8 cellular contexts compared by ENCODE assay signal in the genomic region with DNA sequence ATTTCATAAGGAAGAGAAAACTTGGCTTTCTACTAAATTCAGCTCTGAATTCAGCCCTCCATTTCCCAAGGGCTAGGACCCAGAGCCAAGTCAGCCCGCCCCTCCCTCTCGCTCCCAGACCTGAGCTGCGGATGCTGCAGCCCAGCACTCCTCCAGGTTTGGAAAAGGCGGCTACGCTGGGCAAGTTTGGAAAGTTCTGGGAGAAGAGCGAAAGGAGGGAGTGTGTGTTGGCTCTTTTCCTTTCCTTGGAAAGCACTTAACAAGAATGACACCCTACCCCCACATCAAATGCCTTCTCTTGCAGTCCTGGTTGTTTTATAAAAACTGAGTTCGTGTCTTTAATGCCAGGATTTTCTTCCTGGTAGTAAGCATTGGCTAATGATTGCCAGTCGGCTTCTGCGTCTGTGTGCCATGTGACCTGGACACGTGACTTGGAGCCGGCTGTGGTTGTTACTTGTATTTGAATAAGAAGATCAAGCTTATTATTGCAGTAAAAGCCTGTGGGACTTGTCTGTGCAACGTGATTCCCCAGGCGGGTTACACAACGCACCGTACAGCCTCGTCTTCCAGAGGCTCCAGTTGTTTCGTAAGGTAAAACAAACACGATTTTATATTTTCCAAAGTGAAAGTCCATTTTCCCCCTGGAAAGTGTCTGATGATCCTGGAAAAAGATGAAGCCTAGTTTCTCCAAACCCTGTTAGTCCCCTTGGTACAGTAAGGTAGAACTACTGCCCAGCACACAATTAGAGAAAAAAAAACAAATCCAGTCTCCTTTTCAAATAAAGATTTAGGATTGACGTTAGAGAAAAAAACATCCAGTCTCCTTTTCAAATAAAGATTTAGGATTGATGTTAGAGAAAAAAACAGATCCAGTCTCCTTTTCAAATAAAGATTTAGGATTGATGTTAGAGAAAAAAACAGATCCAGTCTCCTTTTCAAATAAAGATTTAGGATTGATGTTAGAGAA. TPM values are rescaled to one million over a fixed set of nuclear protein-coding genes. Genes with fewer than 3 reads are reported as not detected.
DNase-seq lines count a peak whose midpoint lies in the region; ATAC-seq, FAIRE-seq and TF ChIP-seq lines count a peak whose summit lies in the region.

No MANE protein-coding gene starts in this region.

- H3K9me3 ChIP-seq in AG04450 (ENCODE audit: control insufficient read depth, insufficient read depth, low read length) (no peaks in the 10 kb centered on the region), HepG2 (ENCODE audit: low read length) (no peaks in the 10 kb centered on the region)

- H3K4me1 ChIP-seq in HepG2 (ENCODE audit: insufficient read depth, low read length): peaks cover 79% of the 10 kb centered on the region

- peak overlapping the region; percentile 96 for H3K27ac ChIP-seq in AG04450 (ENCODE audit: low read depth, low read length)
- peak overlapping the region; percentile 28 to 93 (median 79) for H3K27ac ChIP-seq in dorsolateral prefrontal cortex
- peak overlapping the region; percentile 95 for H3K27ac ChIP-seq in HepG2 (ENCODE audit: extremely low read length, insufficient read depth, low read length)

- in situ Hi-C loops in HepG2 (cut with HindIII; ENCODE audit: extremely low pct_ligation_motif_present, low pct_unique_long_range_greater_than_20kb): no loop called here

- no peak for TF ChIP-seq RAD21 in HepG2 (CRISPR knock-in tag; IDR thresholded peaks at IDR 0.05)

- POLR2A ChIA-PET in AG04450 (lab: Yijun Ruan, JAX) (interaction anchor here (0.5 to 1.9 kb wide), 7 partner anchors 9 to 253 kb away, joined by 3 to 18 read pairs (median 5); a partner anchor contains a TSS), HepG2 (lab: Yijun Ruan, JAX) (interaction anchor here (0.9 to 1.5 kb wide), 11 partner anchors 10 to 273 kb away, joined by 3 to 16 read pairs (median 5); a partner anchor contains a TSS)

- H3K9ac ChIP-seq in HepG2 (ENCODE audit: insufficient read depth, low read depth, low read length): peak overlapping the region; percentile 71

- peak overlapping the region; percentile 89 for H3K4me2 ChIP-seq in HepG2 (ENCODE audit: low read depth, low read length)

- WGBS in HepG2 (ENCODE audit: low lambda C conversion rate): 0% methylated on average over 18 of the region's 19 CpGs

- TF ChIP-seq POLR2A in HepG2 (IDR thresholded peaks at IDR 0.05; ENCODE audit: insufficient read depth in 1 of 2, low read depth in 2 of 2, low read length in 2 of 2): peak; percentile 27 to 51; a peak in 3 of 4 replicates

- peak; percentile 88 for DNase-seq in AG04450 (ENCODE audit: low read depth, low spot score)
- peak; percentile 71 for DNase-seq in NCI-H510A treated with DMSO at 0.1 percent for 48 hours (lab: John Stamatoyannopoulos, UW)
- DNase-seq in activated CD4-positive, alpha-beta T cell treated with anti-CD3 and anti-CD28 coated beads for 4 hours: peak; percentile 61 to 62
- peak; percentile 62 to 99 (median 92) for DNase-seq in dorsolateral prefrontal cortex
- DNase-seq in HepG2 (ENCODE audit: low spot score): peak; percentile 97
- DNase-seq in stimulated activated CD4-positive, alpha-beta T cell treated with anti-CD3 and anti-CD28 coated beads, Interleukin-4, amount 100 ng/mL, for 1 hour: peak; percentile 61

- no peak for TF ChIP-seq CTCF in AG04450 (IDR thresholded peaks at IDR 0.05; ENCODE audit: low read depth, low read length)
- TF ChIP-seq CTCF in dorsolateral prefrontal cortex (IDR thresholded peaks at IDR 0.05 in 54 of 56, conservative IDR thresholded peaks at IDR 0.05 in 2 of 56; ENCODE audit: low read depth in 1 of 56, partially characterized antibody in 56 of 56): peak in 6 of 56 donors; percentile 19 to 34 (median 24)
- TF ChIP-seq CTCF in HepG2 (CRISPR knock-in tag; IDR thresholded peaks at IDR 0.05): no peak

- H2AFZ ChIP-seq in HepG2 (ENCODE audit: low read length): peak overlapping the region; percentile 96

- H3K36me3 ChIP-seq in HepG2 (replicated peaks in 1 of 2; ENCODE audit: control insufficient read depth in 1 of 2, insufficient read depth in 2 of 2, low read length in 2 of 2): no peaks in the 10 kb centered on the region

- ATAC-seq in GM18873 (IDR thresholded peaks at IDR 0.05; ENCODE audit: low FRiP score, unreplicated experiment) (peak; percentile 66), HG03175 (IDR thresholded peaks at IDR 0.05; ENCODE audit: unreplicated experiment) (peak; percentile 74), HepG2 (peak; percentile 83)

- no peaks in the 10 kb centered on the region for H4K20me1 ChIP-seq in HepG2 (ENCODE audit: insufficient read depth, low read length)

- intact Hi-C loops in dorsolateral prefrontal cortex (cut with DNase I): loop anchor here (2.0 kb wide), 2 partner anchors 13 to 89 kb away; a partner anchor contains a TSS
- intact Hi-C loops in HepG2 (cut with micrococcal nuclease; ENCODE audit: unreplicated experiment): loop anchor here (1.0 to 10.0 kb wide), 4 partner anchors 13 to 769 kb away; a partner anchor contains a TSS

- peak; percentile 94 for FAIRE-seq in HepG2 (lab: Jason Lieb, UNC)

- TF ChIP-seq EP300 in HepG2 (IDR thresholded peaks at IDR 0.05; ENCODE audit: low read depth in 2 of 2, low read length in 2 of 2): peak; percentile 77 to 82
- TF ChIP-seq EP300 in HepG2 (CRISPR knock-in tag; IDR thresholded peaks at IDR 0.05; ENCODE audit: borderline replicate concordance): peak; percentile 50; the same call in 1 of the 2 replicates

- H3K4me3 ChIP-seq in AG04450 (ENCODE audit: low read depth, low read length): peak overlapping the region; percentile 58
- H3K4me3 ChIP-seq in dorsolateral prefrontal cortex: peak overlapping the region; percentile 40 to 93 (median 69)
- peak overlapping the region; percentile 56 to 72 (median 59) for H3K4me3 ChIP-seq in HepG2 (replicated peaks in 1 of 3; ENCODE audit: insufficient read depth in 1 of 3, low read depth in 2 of 3, low read length in 3 of 3)

- CTCF ChIA-PET in AG04450 (lab: Charles Lee) (interaction anchor here (0.7 to 1.2 kb wide), 3 partner anchors 9 to 264 kb away, joined by 3 to 4 read pairs (median 3); no protein-coding TSS in a partner anchor), HepG2 (lab: Yijun Ruan, JAX; ENCODE audit: low intra/inter-chr PET ratio, low total read pairs) (interaction anchor here (1.4 kb wide), 1 partner anchor 13 kb away, joined by 5 read pairs; no protein-coding TSS in a partner anchor)

- H3K27me3 ChIP-seq in AG04450 (ENCODE audit: control insufficient read depth, insufficient read depth, low read length) (peaks cover 3% of the 10 kb centered on the region), dorsolateral prefrontal cortex (no peaks in the 10 kb centered on the region), HepG2 (ENCODE audit: control insufficient read depth in 1 of 2, insufficient read depth in 2 of 2, low read length in 2 of 2) (no peaks in the 10 kb centered on the region)

- no TSS peak for BruUV-seq in HepG2 (replicated peaks; lab: Mats Ljungman, UMichigan)

- H3K79me2 ChIP-seq in HepG2 (ENCODE audit: insufficient read depth, low read length): no peaks in the 10 kb centered on the region

TF ChIP-seq in HepG2, 621 proteins besides CTCF, POLR2A, EP300 and RAD21 (continues in another document):
- TF ChIP-seq HDAC1 (CRISPR knock-in tag; IDR thresholded peaks at IDR 0.05) (peak; percentile 69), ZNF737 (CRISPR knock-in tag; IDR thresholded peaks at IDR 0.05; ENCODE audit: borderline replicate concordance) (no peak)

RNA-seq across cellular contexts. Expression of a gene that starts 26.8 kb away (rescaled TPM):
- polyA plus RNA-seq in AG04450 (2011; rRNA removed) (0.56 and 0.81 TPM in 2 replicates), HepG2 (2011; rRNA removed) (not detected in 2 replicates)
- polyA minus RNA-seq in AG04450 (2011; rRNA and poly(A)+ RNA removed): not detected in 2 replicates
- total RNA-seq in dorsolateral prefrontal cortex (1 to 10 TPM in 36 of 120 experiments, under 1 TPM in 66, not detected in 18; 0.22 to 2.8 (median 0.73) TPM), HepG2 (2016; rRNA removed; fragmentation: Illumina TruSeq; extraction: Trizol) (0.13 and 0.22 TPM in 2 replicates)
- total RNA-seq in HepG2 (2016; cell fraction: cytosol; rRNA removed; fragmentation: Illumina TruSeq; extraction: Trizol; ENCODE audit: low read depth): not detected in 2 replicates
- not detected in 2 replicates for total RNA-seq in HepG2 (2016; cell fraction: insoluble cytoplasmic fraction; rRNA removed; fragmentation: Illumina TruSeq; extraction: Trizol)
- not detected in 2 replicates for total RNA-seq in HepG2 (2016; cell fraction: membrane; rRNA removed; fragmentation: Illumina TruSeq; extraction: Trizol)
- total RNA-seq in HepG2 (2016; cell fraction: nucleus; rRNA removed; fragmentation: Illumina TruSeq; extraction: Trizol): not detected in 2 replicates
- not detected in 2 replicates for polyA plus RNA-seq in HepG2 (2011; cell fraction: cytosol; rRNA removed)
- not detected in 2 replicates for polyA plus RNA-seq in HepG2 (2011; cell fraction: nucleus; rRNA removed)
- 0.43 and 3.2 TPM in 2 replicates for polyA plus RNA-seq in HepG2 (2012)
- polyA plus RNA-seq in HepG2 (2016; cell fraction: cytosol; fragmentation: Illumina TruSeq; extraction: Trizol; ENCODE audit: low read depth): not detected in 2 replicates
- 1.0 TPM in 1 of 2 replicates, not detected in the other for polyA plus RNA-seq in HepG2 (2016; cell fraction: insoluble cytoplasmic fraction; fragmentation: Illumina TruSeq; extraction: Trizol; ENCODE audit: low read depth)
- not detected in 2 replicates for polyA plus RNA-seq in HepG2 (2016; cell fraction: membrane; fragmentation: Illumina TruSeq; extraction: Trizol; ENCODE audit: low read depth)
- polyA plus RNA-seq in HepG2 (2016; cell fraction: nucleus; fragmentation: Illumina TruSeq; extraction: Trizol; ENCODE audit: insufficient read depth, low read depth): not detected in 2 replicates
- not detected in 2 replicates for polyA minus RNA-seq in HepG2 (2011; rRNA and poly(A)+ RNA removed; ENCODE audit: low replicate concordance)
- polyA minus RNA-seq in HepG2 (2011; cell fraction: cytosol; rRNA and poly(A)+ RNA removed): not detected in 2 replicates
- not detected in 2 replicates for polyA minus RNA-seq in HepG2 (2011; cell fraction: nucleus; rRNA and poly(A)+ RNA removed)

Comparison
In these comparisons a context has a peak if more than half of its experiments do, and no peak if none do; other contexts are left out.
1. Peak in every context shown above with its lines: DNase-seq, ATAC-seq, H3K4me3 ChIP-seq and H3K27ac ChIP-seq.